In genomic region chr17:7855643-7856080, GRCh38 we compare ENCODE assay signal across 1 cellular context.
TF ChIP-seq lines count a peak whose summit lies in the region.

No MANE protein-coding gene starts in this region.

TF ChIP-seq in IMR-90, 13 proteins besides CTCF, POLR2A, EP300 and RAD21:
- TF ChIP-seq RCOR1 (IDR thresholded peaks at IDR 0.05; ENCODE audit: insufficient replicate concordance, low read length), result no peak
- TF ChIP-seq MXI1 (IDR thresholded peaks at IDR 0.05; ENCODE audit: borderline replicate concordance, low read depth, low read length), result no peak
- TF ChIP-seq, protein P1, sequence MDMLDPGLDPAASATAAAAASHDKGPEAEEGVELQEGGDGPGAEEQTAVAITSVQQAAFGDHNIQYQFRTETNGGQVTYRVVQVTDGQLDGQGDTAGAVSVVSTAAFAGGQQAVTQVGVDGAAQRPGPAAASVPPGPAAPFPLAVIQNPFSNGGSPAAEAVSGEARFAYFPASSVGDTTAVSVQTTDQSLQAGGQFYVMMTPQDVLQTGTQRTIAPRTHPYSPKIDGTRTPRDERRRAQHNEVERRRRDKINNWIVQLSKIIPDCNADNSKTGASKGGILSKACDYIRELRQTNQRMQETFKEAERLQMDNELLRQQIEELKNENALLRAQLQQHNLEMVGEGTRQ (IDR thresholded peaks at IDR 0.05; ENCODE audit: low read depth, low read length), result no peak
- TF ChIP-seq, protein P2, sequence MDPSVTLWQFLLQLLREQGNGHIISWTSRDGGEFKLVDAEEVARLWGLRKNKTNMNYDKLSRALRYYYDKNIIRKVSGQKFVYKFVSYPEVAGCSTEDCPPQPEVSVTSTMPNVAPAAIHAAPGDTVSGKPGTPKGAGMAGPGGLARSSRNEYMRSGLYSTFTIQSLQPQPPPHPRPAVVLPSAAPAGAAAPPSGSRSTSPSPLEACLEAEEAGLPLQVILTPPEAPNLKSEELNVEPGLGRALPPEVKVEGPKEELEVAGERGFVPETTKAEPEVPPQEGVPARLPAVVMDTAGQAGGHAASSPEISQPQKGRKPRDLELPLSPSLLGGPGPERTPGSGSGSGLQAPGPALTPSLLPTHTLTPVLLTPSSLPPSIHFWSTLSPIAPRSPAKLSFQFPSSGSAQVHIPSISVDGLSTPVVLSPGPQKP (IDR thresholded peaks at IDR 0.05; ENCODE audit: borderline replicate concordance, low read depth, low read length), result no peak
- no peak for TF ChIP-seq MAFK (IDR thresholded peaks at IDR 0.05; ENCODE audit: low read depth, low read length)
TF ChIP-seq in IMR-90: peak in this region for 0.
